32 cellular contexts compared by ENCODE assay signal in genomic region chr12:132588319-132588718, GRCh38. TPM values are rescaled to one million over a fixed set of nuclear protein-coding genes. Genes with fewer than 3 reads are reported as not detected.
"Had no signal": no experiment of that assay in that cellular context is flagged by ENCODE, and none has a peak within 500 bp of the region (broad histone marks: within the 10 kb centered on the region; RNA-seq: fewer than 3 reads in every experiment).

No MANE protein-coding gene starts in this region.

- H3K4me3 ChIP-seq: adrenal gland, body of pancreas, esophagus muscularis mucosa, gastrocnemius medialis, heart right ventricle had no signal

- H3K9me3 ChIP-seq: adrenal gland, esophagus muscularis mucosa, gastrocnemius medialis had no signal

- H3K4me1 Mint-ChIP-seq: activated naive CD4-positive, alpha-beta T cell treated with anti-CD3 and anti-CD28 coated beads, Interleukin-2, amount 50 U/mL, for 24 hours; activated naive CD8-positive, alpha-beta T cell treated with anti-CD3 and anti-CD28 coated beads for 36 hours; activated naive CD8-positive, alpha-beta T cell treated with anti-CD3 and anti-CD28 coated beads, Interleukin-2, amount 50 U/mL, for 24 hours had no signal

- H3K4me1 ChIP-seq: body of pancreas, foreskin keratinocyte had no signal

- DNase-seq: activated CD4-positive, alpha-beta T cell treated with anti-CD3 and anti-CD28 coated beads for 4 hours; activated CD4-positive, alpha-beta T cell treated with anti-CD3 and anti-CD28 coated beads, Interleukin-2, amount 50 U/mL, for 1 hour; activated CD4-positive, alpha-beta T cell treated with anti-CD3 and anti-CD28 coated beads, Interleukin-2, amount 50 U/mL, for 48 hours; activated CD4-positive, CD25-positive, alpha-beta regulatory T cell; activated CD4-positive, CD25-positive, alpha-beta regulatory T cell treated with anti-CD3 and anti-CD28 coated beads, Interleukin-2, amount 50 U/mL, for 72 hours; activated effector memory CD4-positive, alpha-beta T cell treated with anti-CD3 and anti-CD28 coated beads, Interleukin-2, amount 50 U/mL, for 16 hours; activated naive CD4-positive, alpha-beta T cell treated with anti-CD3 and anti-CD28 coated beads for 36 hours; activated naive CD8-positive, alpha-beta T cell treated with anti-CD3 and anti-CD28 coated beads for 36 hours; activated naive CD8-positive, alpha-beta T cell treated with anti-CD3 and anti-CD28 coated beads, Interleukin-2, amount 50 U/mL, for 24 hours; activated T-cell treated with anti-CD3 and anti-CD28 coated beads, Interleukin-2, amount 50 U/mL, for 1 hour; activated T-cell treated with anti-CD3 and anti-CD28 coated beads, Interleukin-2, amount 50 U/mL, for 48 hours; adrenal gland; amygdala; aorta; body of pancreas; caudate nucleus; cortex of kidney; dermis blood vessel endothelial cell; effector CD4-positive, alpha-beta T cell; effector memory CD8-positive, alpha-beta T cell; erythroblast; foreskin keratinocyte; gastrocnemius medialis; heart right ventricle; T-helper 1 cell; T-helper 17 cell had no signal

- H3K36me3 ChIP-seq: adrenal gland had no signal

- H3K4me3 Mint-ChIP-seq: activated naive CD4-positive, alpha-beta T cell treated with anti-CD3 and anti-CD28 coated beads for 36 hours; activated naive CD4-positive, alpha-beta T cell treated with anti-CD3 and anti-CD28 coated beads, Interleukin-2, amount 50 U/mL, for 24 hours; activated naive CD8-positive, alpha-beta T cell treated with anti-CD3 and anti-CD28 coated beads for 36 hours; activated naive CD8-positive, alpha-beta T cell treated with anti-CD3 and anti-CD28 coated beads, Interleukin-2, amount 50 U/mL, for 24 hours; activated T-helper 1 cell treated with anti-CD3 and anti-CD28 coated beads, Interleukin-12 subunit alpha, Interleukin-12 subunit beta, Interleukin-2, Interleukin-4 antibody, amounts not matched to agents 30 ng/mL and 10 ng/mL and 1 ng/mL, durations not matched to agents 14 hours and 24 hours and 36 hours; effector memory CD8-positive, alpha-beta T cell; T-helper 17 cell had no signal

- H3K27ac Mint-ChIP-seq: activated naive CD4-positive, alpha-beta T cell treated with anti-CD3 and anti-CD28 coated beads for 36 hours; activated naive CD4-positive, alpha-beta T cell treated with anti-CD3 and anti-CD28 coated beads, Interleukin-2, amount 50 U/mL, for 24 hours; activated naive CD8-positive, alpha-beta T cell treated with anti-CD3 and anti-CD28 coated beads for 36 hours; activated naive CD8-positive, alpha-beta T cell treated with anti-CD3 and anti-CD28 coated beads, Interleukin-2, amount 50 U/mL, for 24 hours; activated T-helper 1 cell treated with anti-CD3 and anti-CD28 coated beads, Interleukin-12 subunit alpha, Interleukin-12 subunit beta, Interleukin-2, Interleukin-4 antibody, amounts not matched to agents 30 ng/mL and 10 ng/mL and 1 ng/mL, durations not matched to agents 14 hours and 24 hours and 36 hours; activated T-helper 2 cell treated with anti-CD3 and anti-CD28 coated beads, Interferon-gamma antibody, Interleukin-2, Interleukin-4, amounts not matched to agents 10 μg/mL and 5 μg/mL and 100 μg/mL, durations not matched to agents 14 hours and 24 hours and 36 hours; effector memory CD8-positive, alpha-beta T cell; T-helper 17 cell had no signal

- H3K27me3 ChIP-seq: adrenal gland, body of pancreas, esophagus muscularis mucosa, foreskin keratinocyte, gastrocnemius medialis, heart right ventricle had no signal

- ATAC-seq: activated naive CD8-positive, alpha-beta T cell treated with anti-CD3 and anti-CD28 coated beads, Interleukin-2, amount 50 U/mL, for 24 hours; body of pancreas; effector memory CD8-positive, alpha-beta T cell; foreskin keratinocyte; gastrocnemius medialis; heart right ventricle; T-helper 17 cell had no signal

- H3K36me3 Mint-ChIP-seq: activated naive CD4-positive, alpha-beta T cell treated with anti-CD3 and anti-CD28 coated beads, Interleukin-2, amount 50 U/mL, for 24 hours had no signal

- H3K27ac ChIP-seq: adrenal gland, body of pancreas, esophagus muscularis mucosa, foreskin keratinocyte, gastrocnemius medialis, heart right ventricle had no signal

- H3K27me3 Mint-ChIP-seq: activated naive CD4-positive, alpha-beta T cell treated with anti-CD3 and anti-CD28 coated beads, Interleukin-2, amount 50 U/mL, for 24 hours had no signal

- H3K9me3 Mint-ChIP-seq: activated naive CD4-positive, alpha-beta T cell treated with anti-CD3 and anti-CD28 coated beads for 36 hours; activated naive CD4-positive, alpha-beta T cell treated with anti-CD3 and anti-CD28 coated beads, Interleukin-2, amount 50 U/mL, for 24 hours; activated naive CD8-positive, alpha-beta T cell treated with anti-CD3 and anti-CD28 coated beads for 36 hours; activated naive CD8-positive, alpha-beta T cell treated with anti-CD3 and anti-CD28 coated beads, Interleukin-2, amount 50 U/mL, for 24 hours; activated T-helper 1 cell treated with anti-CD3 and anti-CD28 coated beads, Interleukin-12 subunit alpha, Interleukin-12 subunit beta, Interleukin-2, Interleukin-4 antibody, amounts not matched to agents 30 ng/mL and 10 ng/mL and 1 ng/mL, durations not matched to agents 14 hours and 24 hours and 36 hours; activated T-helper 2 cell treated with anti-CD3 and anti-CD28 coated beads, Interferon-gamma antibody, Interleukin-2, Interleukin-4, amounts not matched to agents 10 μg/mL and 5 μg/mL and 100 μg/mL, durations not matched to agents 14 hours and 24 hours and 36 hours; effector memory CD8-positive, alpha-beta T cell had no signal

RNA-seq across cellular contexts. Expression of gene LRCOL1, which starts 22.1 kb away (rescaled TPM):
- total RNA-seq: activated naive CD4-positive, alpha-beta T cell treated with anti-CD3 and anti-CD28 coated beads for 36 hours; activated naive CD8-positive, alpha-beta T cell treated with anti-CD3 and anti-CD28 coated beads for 36 hours; activated T-helper 1 cell treated with anti-CD3 and anti-CD28 coated beads, Interleukin-12 subunit alpha, Interleukin-12 subunit beta, Interleukin-2, Interleukin-4 antibody, amounts not matched to agents 30 ng/mL and 10 ng/mL and 1 ng/mL, durations not matched to agents 14 hours and 24 hours and 36 hours; activated T-helper 2 cell treated with anti-CD3 and anti-CD28 coated beads, Interferon-gamma antibody, Interleukin-2, Interleukin-4, amounts not matched to agents 10 μg/mL and 5 μg/mL and 100 μg/mL, durations not matched to agents 14 hours and 24 hours and 36 hours; body of pancreas; chondrocyte; esophagus muscularis mucosa; foreskin keratinocyte; glomerular endothelial cell; T-helper 17 cell had no signal
- polyA plus RNA-seq: foreskin keratinocyte had no signal

RNA-seq across cellular contexts. Expression of gene P2RX2, which starts 30.3 kb away (rescaled TPM):
- total RNA-seq: activated naive CD4-positive, alpha-beta T cell treated with anti-CD3 and anti-CD28 coated beads for 36 hours; activated naive CD8-positive, alpha-beta T cell treated with anti-CD3 and anti-CD28 coated beads for 36 hours; activated T-helper 1 cell treated with anti-CD3 and anti-CD28 coated beads, Interleukin-12 subunit alpha, Interleukin-12 subunit beta, Interleukin-2, Interleukin-4 antibody, amounts not matched to agents 30 ng/mL and 10 ng/mL and 1 ng/mL, durations not matched to agents 14 hours and 24 hours and 36 hours; activated T-helper 2 cell treated with anti-CD3 and anti-CD28 coated beads, Interferon-gamma antibody, Interleukin-2, Interleukin-4, amounts not matched to agents 10 μg/mL and 5 μg/mL and 100 μg/mL, durations not matched to agents 14 hours and 24 hours and 36 hours; chondrocyte; foreskin keratinocyte; gastrocnemius medialis; glomerular endothelial cell; heart right ventricle; T-helper 17 cell had no signal
- polyA plus RNA-seq: aorta, foreskin keratinocyte, heart right ventricle had no signal
